Comparison of ENCODE assay signal across 16 cellular contexts in genomic region chr6:85544776-85545175, GRCh38.
"Had no signal": no experiment of that assay in that cellular context is flagged by ENCODE, and none has a peak within 500 bp of the region (broad histone marks: within the 10 kb centered on the region; RNA-seq: fewer than 3 reads in every experiment).

No MANE protein-coding gene starts in this region.

- H3K4me1 ChIP-seq: heart left ventricle, right lobe of liver had no signal

- H3K27me3 ChIP-seq: heart left ventricle, right lobe of liver had no signal

- H3K27ac ChIP-seq: coronary artery, heart left ventricle, right lobe of liver, thoracic aorta had no signal

- H3K36me3 ChIP-seq: thoracic aorta had no signal

- DNase-seq: activated B cell treated with CpG ODN at 0.5 μM for 24 hours; activated CD4-positive, alpha-beta T cell treated with anti-CD3 and anti-CD28 coated beads, Interleukin-2, amount 10 ng/mL, durations not matched to agents 24 days and 14 days; activated CD8-positive, alpha-beta memory T cell treated with anti-CD3 and anti-CD28 coated beads, Interleukin-2, amount 50 U/mL, for 4 hours; activated CD8-positive, alpha-beta T cell treated with anti-CD3 and anti-CD28 coated beads, Interleukin-2, amount 10 ng/mL, durations not matched to agents 7 days and 5 days; activated effector memory CD4-positive, alpha-beta T cell treated with anti-CD3 and anti-CD28 coated beads, Interleukin-2, amount 50 U/mL, for 16 hours; activated T-cell treated with anti-CD3 and anti-CD28 coated beads, Interleukin-2, amount 50 U/mL, for 48 hours; amniotic stem cell; central memory CD4-positive, alpha-beta T cell; foreskin melanocyte; heart left ventricle; left colon; midbrain; right lobe of liver had no signal

- H3K4me3 ChIP-seq: coronary artery, heart left ventricle, right lobe of liver, thoracic aorta had no signal

- H3K9me3 ChIP-seq: heart left ventricle, right lobe of liver, thoracic aorta had no signal

- ATAC-seq: activated CD8-positive, alpha-beta T cell treated with anti-CD3 and anti-CD28 coated beads, Interleukin-2, amount 10 ng/mL, durations not matched to agents 7 days and 5 days; esophagus mucosa; heart left ventricle; left colon; right lobe of liver had no signal
